ENCODE assay signal across 21 cellular contexts in the genomic region with DNA sequence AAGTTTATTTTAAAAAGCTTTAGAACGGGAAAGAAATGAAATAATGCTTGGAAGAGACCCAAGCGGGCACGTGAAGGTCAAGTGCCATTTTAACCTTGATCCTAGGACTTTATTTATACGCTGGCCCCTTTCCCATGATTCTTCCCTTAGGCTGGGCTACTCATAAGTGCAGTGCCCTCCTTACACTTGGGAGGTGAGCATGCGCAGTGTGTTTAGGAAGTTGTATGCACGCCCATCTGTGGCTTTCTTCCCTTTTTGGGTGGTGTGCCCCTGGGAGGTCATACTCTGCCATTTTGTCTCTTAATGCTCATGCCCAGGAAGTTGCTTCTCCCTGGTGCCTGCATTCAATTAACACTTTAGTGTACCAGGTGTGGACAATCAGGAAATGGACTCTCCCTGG.
DNase-seq lines count a peak whose midpoint lies in the region; ATAC-seq and TF ChIP-seq lines count a peak whose summit lies in the region.
"Had no signal": no experiment of that assay in that cellular context is flagged by ENCODE, and none has a peak within 500 bp of the region (broad histone marks: within the 10 kb centered on the region; RNA-seq: fewer than 3 reads in every experiment).

No MANE protein-coding gene starts in this region.

- H3K4me1 ChIP-seq in GM23338 (ENCODE audit: insufficient read depth) (peaks cover 28% of the 10 kb centered on the region), IMR-90 (ENCODE audit: control insufficient read depth, insufficient read depth, low read length) (peaks cover 10% of the 10 kb centered on the region), adipocyte (ENCODE audit: control insufficient read depth, insufficient read depth, low read length) (peaks cover 37% of the 10 kb centered on the region)

- H4K20me1 ChIP-seq in GM23338 (replicated peaks; ENCODE audit: insufficient read depth) (no peaks in the 10 kb centered on the region), IMR-90 (ENCODE audit: insufficient read depth, low read length) (no peaks in the 10 kb centered on the region)

- H3K9ac ChIP-seq in IMR-90 (ENCODE audit: low read depth, low read length): no peak overlapping the region
- H3K9ac ChIP-seq in adipocyte (ENCODE audit: low read length): peak overlapping the region; percentile 88
- H3K9ac ChIP-seq: KMS-11 had no signal

- H3K36me3 ChIP-seq in GM23338 (ENCODE audit: insufficient read depth): no peaks in the 10 kb centered on the region
- H3K36me3 ChIP-seq in IMR-90 (ENCODE audit: control insufficient read depth, insufficient read depth, low read length): no peaks in the 10 kb centered on the region
- H3K36me3 ChIP-seq in adipocyte (ENCODE audit: control insufficient read depth, insufficient read depth, low read length, severe bottlenecking): no peaks in the 10 kb centered on the region
- no peaks in the 10 kb centered on the region for H3K36me3 ChIP-seq in brain microvascular endothelial cell (replicated peaks)

- peaks cover 10% of the 10 kb centered on the region for H3K9me1 ChIP-seq in IMR-90 (ENCODE audit: insufficient read depth, low read length)

- no peaks in the 10 kb centered on the region for H3K79me2 ChIP-seq in GM23338 (replicated peaks; ENCODE audit: insufficient read depth)

- TF ChIP-seq RAD21 in IMR-90 (IDR thresholded peaks at IDR 0.05; ENCODE audit: low read length): no peak

- H3K4me3 ChIP-seq in GM23338: no peak overlapping the region
- no peak overlapping the region for H3K4me3 ChIP-seq in IMR-90 (ENCODE audit: insufficient read depth, low read depth, low read length)
- no peak overlapping the region for H3K4me3 ChIP-seq in adipocyte (ENCODE audit: low read length)
- no peak overlapping the region for H3K4me3 ChIP-seq in brain microvascular endothelial cell (ENCODE audit: low read depth, low read length)
- H3K4me3 ChIP-seq in foreskin fibroblast (ENCODE audit: low read depth in 1 of 2, low read length in 2 of 2): no peak overlapping the region
- H3K4me3 ChIP-seq: PC-9 had no signal

- no peaks in the 10 kb centered on the region for H3K27me3 ChIP-seq in GM23338 (ENCODE audit: insufficient read depth)
- no peaks in the 10 kb centered on the region for H3K27me3 ChIP-seq in IMR-90 (ENCODE audit: control insufficient read depth, insufficient read depth, low read length)
- no peaks in the 10 kb centered on the region for H3K27me3 ChIP-seq in adipocyte (replicated peaks; ENCODE audit: control insufficient read depth, insufficient read depth, low read length)
- no peaks in the 10 kb centered on the region for H3K27me3 ChIP-seq in brain microvascular endothelial cell (replicated peaks)

- peaks cover 5% of the 10 kb centered on the region; the same call in 1 of the 3 replicates for H3K36me3 Mint-ChIP-seq in GM23338 (ENCODE audit: low read depth)
- peaks cover 15% of the 10 kb centered on the region for H3K36me3 Mint-ChIP-seq in osteocyte (ENCODE audit: unreplicated experiment)

- POLR2A ChIA-PET in IMR-90 (lab: Charles Lee; ENCODE audit: unreplicated experiment): no interaction called here

- H3K9me3 Mint-ChIP-seq in GM23338 (no peaks in the 10 kb centered on the region), osteocyte (ENCODE audit: unreplicated experiment) (peaks cover 5% of the 10 kb centered on the region)
- H3K9me3 Mint-ChIP-seq: T-cell had no signal

- in situ Hi-C loops in IMR-90 (cut with MboI; ENCODE audit: low sequenced_read_pairs): no loop called here
- in situ Hi-C loops in brain microvascular endothelial cell (cut with HindIII; ENCODE audit: low pct_ligation_motif_present, low sequenced_read_pairs): no loop called here

- no CpG with 5 or more reads among the region's 6 CpGs for WGBS in IMR-90 (ENCODE audit: extremely low coverage in 2 of 2, insufficient read length in 1 of 2), 2 experiments

- peak overlapping the region; percentile 37; the same call in 2 of the 3 replicates for H2BK15ac ChIP-seq in IMR-90 (ENCODE audit: low read depth, low read length)

- H3K27ac Mint-ChIP-seq in GM23338 (peak overlapping the region; percentile 64; the same call in 1 of the 2 replicates), osteocyte (ENCODE audit: unreplicated experiment) (peak overlapping the region; percentile 84)
- H3K27ac Mint-ChIP-seq: CD4-positive, CD25-positive, alpha-beta regulatory T cell; T-cell had no signal

- DNase-seq in GM23338 (ENCODE audit: low spot score) (no peak), IMR-90 (no peak), adipocyte (ENCODE audit: low read depth) (no peak), osteocyte (ENCODE audit: extremely low spot score, unreplicated experiment) (no peak), cerebellar nuclear complex (lab: John Stamatoyannopoulos, UW) (no peak), brain microvascular endothelial cell (no peak), foreskin fibroblast (no peak)
- DNase-seq: CD4-positive, CD25-positive, alpha-beta regulatory T cell; COR-L47; DMS153; NCI-H1105; NCI-H146; NCI-H2029 treated with DMSO at 0.1 percent for 48 hours; NCI-H2171; NCI-H345; NCI-H524 treated with DMSO at 0.1 percent for 48 hours; PC-9; SIG-M5; T-cell had no signal

- H2BK20ac ChIP-seq in IMR-90 (ENCODE audit: low read depth, low read length): peak overlapping the region; percentile 85

- TF ChIP-seq CTCF in GM23338 (conservative IDR thresholded peaks at IDR 0.05; ENCODE audit: low read depth in 2 of 2): no peak
- no peak for TF ChIP-seq CTCF in IMR-90 (conservative IDR thresholded peaks at IDR 0.05; ENCODE audit: low read depth, low read length)
- no peak for TF ChIP-seq CTCF in osteocyte (IDR thresholded peaks at IDR 0.05)
- TF ChIP-seq CTCF in brain microvascular endothelial cell (IDR thresholded peaks at IDR 0.05; ENCODE audit: low read depth, low read length, missing control alignments): no peak
- TF ChIP-seq CTCF in foreskin fibroblast (IDR thresholded peaks at IDR 0.05; ENCODE audit: low read depth, low read length): no peak

- H3K9me2 ChIP-seq in GM23338 (ENCODE audit: insufficient read depth): no peaks in the 10 kb centered on the region

- no peak overlapping the region for H3K27ac ChIP-seq in GM23338 (ENCODE audit: low read depth)
- H3K27ac ChIP-seq in IMR-90 (ENCODE audit: insufficient read depth, low read length): peak overlapping the region; percentile 51; the same call in 1 of the 2 replicates
- H3K27ac ChIP-seq in brain microvascular endothelial cell: no peak overlapping the region
- H3K27ac ChIP-seq: KMS-11, PC-9, RWPE1 had no signal

- H3K27me3 Mint-ChIP-seq in GM23338 (ENCODE audit: insufficient read depth, low read depth, poor library complexity) (peaks cover 2% of the 10 kb centered on the region), osteocyte (ENCODE audit: unreplicated experiment) (no peaks in the 10 kb centered on the region)
- H3K27me3 Mint-ChIP-seq: T-cell had no signal

- intact Hi-C loops in IMR-90 (cut with micrococcal nuclease): no loop called here

- H2BK120ac ChIP-seq in IMR-90 (ENCODE audit: low read depth, low read length): peak overlapping the region; percentile 96

- H3K4me2 ChIP-seq in GM23338 (no peak overlapping the region), IMR-90 (ENCODE audit: low read depth, low read length) (no peak overlapping the region)
- H3K4me2 ChIP-seq: KMS-11, PC-9 had no signal

- CTCF ChIA-PET in IMR-90 (lab: Yijun Ruan, JAX): interaction anchor here (0.6 to 1.1 kb wide), 2 partner anchors 15 to 70 kb away, joined by 3 to 4 read pairs; no protein-coding TSS in a partner anchor

- peak overlapping the region; percentile 35 for H3K18ac ChIP-seq in IMR-90 (ENCODE audit: low read depth, low read length)

- no peak for ATAC-seq in GM23338
- no peak for ATAC-seq in IMR-90 (ENCODE audit: low read depth)
- ATAC-seq: T-cell had no signal

- no TSS peak for BruUV-seq in IMR-90 (replicated peaks; lab: Mats Ljungman, UMichigan)

- no peak overlapping the region for H3K56ac ChIP-seq in IMR-90 (ENCODE audit: extremely low read depth, insufficient read depth, low read length)

- H3K4me1 Mint-ChIP-seq in GM23338: peaks cover 52% of the 10 kb centered on the region
- H3K4me1 Mint-ChIP-seq in osteocyte (ENCODE audit: unreplicated experiment): peaks cover 83% of the 10 kb centered on the region
- H3K4me1 Mint-ChIP-seq: CD4-positive, CD25-positive, alpha-beta regulatory T cell; T-cell had no signal

- no peak for TF ChIP-seq POLR2A in IMR-90 (IDR thresholded peaks at IDR 0.05; ENCODE audit: low read depth, low read length)

- H2AFZ ChIP-seq in GM23338 (no peak overlapping the region), IMR-90 (replicated peaks; ENCODE audit: low read length, poor library complexity) (no peak overlapping the region)
- H2AFZ ChIP-seq: PC-9 had no signal

- dilution Hi-C loops in IMR-90 (cut with HindIII; ENCODE audit: low sequenced_read_pairs, unreplicated experiment): no loop called here

- peak overlapping the region; percentile 38 for H3K14ac ChIP-seq in IMR-90 (replicated peaks; ENCODE audit: low read depth, low read length)

- peak overlapping the region; percentile 28 to 64 for H4K8ac ChIP-seq in IMR-90 (ENCODE audit: low read depth in 2 of 2, low read length in 2 of 2)

- H3K9me3 ChIP-seq in IMR-90 (ENCODE audit: control insufficient read depth, insufficient read depth, low read length) (no peaks in the 10 kb centered on the region), adipocyte (ENCODE audit: control insufficient read depth, low read length) (no peaks in the 10 kb centered on the region)

- peak overlapping the region; percentile 87 for H3K4ac ChIP-seq in IMR-90 (ENCODE audit: low read depth, low read length)

- H3K79me1 ChIP-seq in IMR-90 (ENCODE audit: low read depth in 1 of 2, low read length in 2 of 2): peaks cover 24 to 30% of the 10 kb centered on the region in 2 experiments

- peak overlapping the region; percentile 91 for H4K91ac ChIP-seq in IMR-90 (ENCODE audit: insufficient read depth, low read depth, low read length)

- no peak overlapping the region; the same call in 2 of the 3 replicates for H3K4me3 Mint-ChIP-seq in GM23338
- no peak overlapping the region for H3K4me3 Mint-ChIP-seq in osteocyte (ENCODE audit: unreplicated experiment)
- H3K4me3 Mint-ChIP-seq: CD4-positive, CD25-positive, alpha-beta regulatory T cell; T-cell had no signal

- peak overlapping the region; percentile 72; the same call in 1 of the 2 replicates for H3K23ac ChIP-seq in IMR-90 (ENCODE audit: low read depth, low read length)

- peak overlapping the region; percentile 26 for H4K5ac ChIP-seq in IMR-90 (ENCODE audit: low read depth, low read length)

- peak overlapping the region; percentile 100 for H2BK5ac ChIP-seq in IMR-90 (ENCODE audit: low read depth, low read length, poor library complexity, severe bottlenecking)

- peak overlapping the region; percentile 95 for H2AK5ac ChIP-seq in IMR-90 (ENCODE audit: low read depth, low read length)

- H3F3A ChIP-seq in GM23338 (replicated peaks; ENCODE audit: low read depth): no peaks in the 10 kb centered on the region

- H2AK9ac ChIP-seq in IMR-90 (replicated peaks; ENCODE audit: low read depth, low read length, poor library complexity): peak overlapping the region; percentile 44
